ENCODE assay signal across 1 cellular context in genomic region chr1:44030606-44031050, GRCh38.
TF ChIP-seq lines count a peak whose summit lies in the region.

No MANE protein-coding gene starts in this region.

TF ChIP-seq in HepG2, 621 proteins besides CTCF, POLR2A, EP300 and RAD21 (continues in another document):
- TF ChIP-seq FOXA3 (CRISPR knock-in tag; IDR thresholded peaks at IDR 0.05) (no peak), ARNTL (CRISPR knock-in tag; IDR thresholded peaks at IDR 0.05) (no peak), FOXK2 (IDR thresholded peaks at IDR 0.05) (no peak), ATAD3A (CRISPR knock-in tag; IDR thresholded peaks at IDR 0.05) (no peak), MAZ (IDR thresholded peaks at IDR 0.05; ENCODE audit: borderline replicate concordance, low read depth, low read length) (no peak), MAZ (CRISPR knock-in tag; IDR thresholded peaks at IDR 0.05; ENCODE audit: low read depth) (peak; percentile 20; the same call in 1 of the 2 replicates), NFIC (IDR thresholded peaks at IDR 0.05; ENCODE audit: low read length) (no peak), ZNF256 (CRISPR knock-in tag; conservative IDR thresholded peaks at IDR 0.05) (no peak), KDM2A (CRISPR knock-in tag; IDR thresholded peaks at IDR 0.05; ENCODE audit: borderline replicate concordance, low read depth) (peak; percentile 10), ZNF280D (CRISPR knock-in tag; IDR thresholded peaks at IDR 0.05) (no peak), HIVEP1 (CRISPR knock-in tag; IDR thresholded peaks at IDR 0.05) (0 out of 2 replicates have a peak, but pooled peaks have one; percentile 43), TRAFD1 (CRISPR knock-in tag; IDR thresholded peaks at IDR 0.05; ENCODE audit: borderline replicate concordance) (no peak), MYC (CRISPR knock-in tag; IDR thresholded peaks at IDR 0.05; ENCODE audit: borderline replicate concordance) (no peak; the same call in 1 of the 2 replicates), ZFYVE20 (CRISPR knock-in tag; IDR thresholded peaks at IDR 0.05; ENCODE audit: borderline replicate concordance, low read depth) (no peak), ATF7-NPFF (CRISPR knock-in tag; IDR thresholded peaks at IDR 0.05; ENCODE audit: low read depth) (no peak), ZNF543 (CRISPR knock-in tag; IDR thresholded peaks at IDR 0.05) (0 out of 2 replicates have a peak, but pooled peaks have one; percentile 15), PHF20 (CRISPR knock-in tag; IDR thresholded peaks at IDR 0.05) (no peak), ZBTB3 (CRISPR knock-in tag; IDR thresholded peaks at IDR 0.05; ENCODE audit: borderline replicate concordance, low read depth) (no peak), DBP (CRISPR knock-in tag; IDR thresholded peaks at IDR 0.05; ENCODE audit: not compliant biosample characterization) (no peak), NONO (IDR thresholded peaks at IDR 0.05) (no peak), NONO (CRISPR knock-in tag; conservative IDR thresholded peaks at IDR 0.05) (no peak), ZNF234 (CRISPR knock-in tag; conservative IDR thresholded peaks at IDR 0.05) (no peak), IKZF1 (IDR thresholded peaks at IDR 0.05) (no peak), ZBTB7A (CRISPR knock-in tag; IDR thresholded peaks at IDR 0.05) (no peak), CBFB (CRISPR knock-in tag; IDR thresholded peaks at IDR 0.05) (no peak), ATM (IDR thresholded peaks at IDR 0.05; ENCODE audit: borderline replicate concordance) (no peak), ZNF75D (CRISPR knock-in tag; IDR thresholded peaks at IDR 0.05; ENCODE audit: borderline replicate concordance) (no peak), SOX5 (CRISPR knock-in tag; IDR thresholded peaks at IDR 0.05; ENCODE audit: borderline replicate concordance) (no peak), SNAPC5 (CRISPR knock-in tag; IDR thresholded peaks at IDR 0.05; ENCODE audit: borderline replicate concordance) (no peak)
- TF ChIP-seq, protein P1, sequence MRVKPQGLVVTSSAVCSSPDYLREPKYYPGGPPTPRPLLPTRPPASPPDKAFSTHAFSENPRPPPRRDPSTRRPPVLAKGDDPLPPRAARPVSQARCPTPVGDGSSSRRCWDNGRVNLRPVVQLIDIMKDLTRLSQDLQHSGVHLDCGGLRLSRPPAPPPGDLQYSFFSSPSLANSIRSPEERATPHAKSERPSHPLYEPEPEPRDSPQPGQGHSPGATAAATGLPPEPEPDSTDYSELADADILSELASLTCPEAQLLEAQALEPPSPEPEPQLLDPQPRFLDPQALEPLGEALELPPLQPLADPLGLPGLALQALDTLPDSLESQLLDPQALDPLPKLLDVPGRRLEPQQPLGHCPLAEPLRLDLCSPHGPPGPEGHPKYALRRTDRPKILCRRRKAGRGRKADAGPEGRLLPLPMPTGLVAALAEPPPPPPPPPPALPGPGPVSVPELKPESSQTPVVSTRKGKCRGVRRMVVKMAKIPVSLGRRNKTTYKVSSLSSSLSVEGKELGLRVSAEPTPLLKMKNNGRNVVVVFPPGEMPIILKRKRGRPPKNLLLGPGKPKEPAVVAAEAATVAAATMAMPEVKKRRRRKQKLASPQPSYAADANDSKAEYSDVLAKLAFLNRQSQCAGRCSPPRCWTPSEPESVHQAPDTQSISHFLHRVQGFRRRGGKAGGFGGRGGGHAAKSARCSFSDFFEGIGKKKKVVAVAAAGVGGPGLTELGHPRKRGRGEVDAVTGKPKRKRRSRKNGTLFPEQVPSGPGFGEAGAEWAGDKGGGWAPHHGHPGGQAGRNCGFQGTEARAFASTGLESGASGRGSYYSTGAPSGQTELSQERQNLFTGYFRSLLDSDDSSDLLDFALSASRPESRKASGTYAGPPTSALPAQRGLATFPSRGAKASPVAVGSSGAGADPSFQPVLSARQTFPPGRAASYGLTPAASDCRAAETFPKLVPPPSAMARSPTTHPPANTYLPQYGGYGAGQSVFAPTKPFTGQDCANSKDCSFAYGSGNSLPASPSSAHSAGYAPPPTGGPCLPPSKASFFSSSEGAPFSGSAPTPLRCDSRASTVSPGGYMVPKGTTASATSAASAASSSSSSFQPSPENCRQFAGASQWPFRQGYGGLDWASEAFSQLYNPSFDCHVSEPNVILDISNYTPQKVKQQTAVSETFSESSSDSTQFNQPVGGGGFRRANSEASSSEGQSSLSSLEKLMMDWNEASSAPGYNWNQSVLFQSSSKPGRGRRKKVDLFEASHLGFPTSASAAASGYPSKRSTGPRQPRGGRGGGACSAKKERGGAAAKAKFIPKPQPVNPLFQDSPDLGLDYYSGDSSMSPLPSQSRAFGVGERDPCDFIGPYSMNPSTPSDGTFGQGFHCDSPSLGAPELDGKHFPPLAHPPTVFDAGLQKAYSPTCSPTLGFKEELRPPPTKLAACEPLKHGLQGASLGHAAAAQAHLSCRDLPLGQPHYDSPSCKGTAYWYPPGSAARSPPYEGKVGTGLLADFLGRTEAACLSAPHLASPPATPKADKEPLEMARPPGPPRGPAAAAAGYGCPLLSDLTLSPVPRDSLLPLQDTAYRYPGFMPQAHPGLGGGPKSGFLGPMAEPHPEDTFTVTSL (CRISPR knock-in tag; IDR thresholded peaks at IDR 0.05; ENCODE audit: borderline replicate concordance), result 0 out of 2 replicates have a peak, but pooled peaks have one; percentile 6
- TF ChIP-seq, protein P2, sequence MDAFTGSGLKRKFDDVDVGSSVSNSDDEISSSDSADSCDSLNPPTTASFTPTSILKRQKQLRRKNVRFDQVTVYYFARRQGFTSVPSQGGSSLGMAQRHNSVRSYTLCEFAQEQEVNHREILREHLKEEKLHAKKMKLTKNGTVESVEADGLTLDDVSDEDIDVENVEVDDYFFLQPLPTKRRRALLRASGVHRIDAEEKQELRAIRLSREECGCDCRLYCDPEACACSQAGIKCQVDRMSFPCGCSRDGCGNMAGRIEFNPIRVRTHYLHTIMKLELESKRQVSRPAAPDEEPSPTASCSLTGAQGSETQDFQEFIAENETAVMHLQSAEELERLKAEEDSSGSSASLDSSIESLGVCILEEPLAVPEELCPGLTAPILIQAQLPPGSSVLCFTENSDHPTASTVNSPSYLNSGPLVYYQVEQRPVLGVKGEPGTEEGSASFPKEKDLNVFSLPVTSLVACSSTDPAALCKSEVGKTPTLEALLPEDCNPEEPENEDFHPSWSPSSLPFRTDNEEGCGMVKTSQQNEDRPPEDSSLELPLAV (CRISPR knock-in tag; conservative IDR thresholded peaks at IDR 0.05; ENCODE audit: low read depth), result no peak
- TF ChIP-seq, protein P3, sequence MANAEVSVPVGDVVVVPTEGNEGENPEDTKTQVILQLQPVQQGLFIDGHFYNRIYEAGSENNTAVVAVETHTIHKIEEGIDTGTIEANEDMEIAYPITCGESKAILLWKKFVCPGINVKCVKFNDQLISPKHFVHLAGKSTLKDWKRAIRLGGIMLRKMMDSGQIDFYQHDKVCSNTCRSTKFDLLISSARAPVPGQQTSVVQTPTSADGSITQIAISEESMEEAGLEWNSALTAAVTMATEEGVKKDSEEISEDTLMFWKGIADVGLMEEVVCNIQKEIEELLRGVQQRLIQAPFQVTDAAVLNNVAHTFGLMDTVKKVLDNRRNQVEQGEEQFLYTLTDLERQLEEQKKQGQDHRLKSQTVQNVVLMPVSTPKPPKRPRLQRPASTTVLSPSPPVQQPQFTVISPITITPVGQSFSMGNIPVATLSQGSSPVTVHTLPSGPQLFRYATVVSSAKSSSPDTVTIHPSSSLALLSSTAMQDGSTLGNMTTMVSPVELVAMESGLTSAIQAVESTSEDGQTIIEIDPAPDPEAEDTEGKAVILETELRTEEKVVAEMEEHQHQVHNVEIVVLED (CRISPR knock-in tag; IDR thresholded peaks at IDR 0.05; ENCODE audit: borderline replicate concordance), result no peak
- TF ChIP-seq, protein P4, sequence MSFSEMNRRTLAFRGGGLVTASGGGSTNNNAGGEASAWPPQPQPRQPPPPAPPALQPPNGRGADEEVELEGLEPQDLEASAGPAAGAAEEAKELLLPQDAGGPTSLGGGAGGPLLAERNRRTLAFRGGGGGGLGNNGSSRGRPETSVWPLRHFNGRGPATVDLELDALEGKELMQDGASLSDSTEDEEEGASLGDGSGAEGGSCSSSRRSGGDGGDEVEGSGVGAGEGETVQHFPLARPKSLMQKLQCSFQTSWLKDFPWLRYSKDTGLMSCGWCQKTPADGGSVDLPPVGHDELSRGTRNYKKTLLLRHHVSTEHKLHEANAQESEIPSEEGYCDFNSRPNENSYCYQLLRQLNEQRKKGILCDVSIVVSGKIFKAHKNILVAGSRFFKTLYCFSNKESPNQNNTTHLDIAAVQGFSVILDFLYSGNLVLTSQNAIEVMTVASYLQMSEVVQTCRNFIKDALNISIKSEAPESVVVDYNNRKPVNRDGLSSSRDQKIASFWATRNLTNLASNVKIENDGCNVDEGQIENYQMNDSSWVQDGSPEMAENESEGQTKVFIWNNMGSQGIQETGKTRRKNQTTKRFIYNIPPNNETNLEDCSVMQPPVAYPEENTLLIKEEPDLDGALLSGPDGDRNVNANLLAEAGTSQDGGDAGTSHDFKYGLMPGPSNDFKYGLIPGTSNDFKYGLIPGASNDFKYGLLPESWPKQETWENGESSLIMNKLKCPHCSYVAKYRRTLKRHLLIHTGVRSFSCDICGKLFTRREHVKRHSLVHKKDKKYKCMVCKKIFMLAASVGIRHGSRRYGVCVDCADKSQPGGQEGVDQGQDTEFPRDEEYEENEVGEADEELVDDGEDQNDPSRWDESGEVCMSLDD (CRISPR knock-in tag; IDR thresholded peaks at IDR 0.05; ENCODE audit: borderline replicate concordance), result no peak
- TF ChIP-seq, protein P5, sequence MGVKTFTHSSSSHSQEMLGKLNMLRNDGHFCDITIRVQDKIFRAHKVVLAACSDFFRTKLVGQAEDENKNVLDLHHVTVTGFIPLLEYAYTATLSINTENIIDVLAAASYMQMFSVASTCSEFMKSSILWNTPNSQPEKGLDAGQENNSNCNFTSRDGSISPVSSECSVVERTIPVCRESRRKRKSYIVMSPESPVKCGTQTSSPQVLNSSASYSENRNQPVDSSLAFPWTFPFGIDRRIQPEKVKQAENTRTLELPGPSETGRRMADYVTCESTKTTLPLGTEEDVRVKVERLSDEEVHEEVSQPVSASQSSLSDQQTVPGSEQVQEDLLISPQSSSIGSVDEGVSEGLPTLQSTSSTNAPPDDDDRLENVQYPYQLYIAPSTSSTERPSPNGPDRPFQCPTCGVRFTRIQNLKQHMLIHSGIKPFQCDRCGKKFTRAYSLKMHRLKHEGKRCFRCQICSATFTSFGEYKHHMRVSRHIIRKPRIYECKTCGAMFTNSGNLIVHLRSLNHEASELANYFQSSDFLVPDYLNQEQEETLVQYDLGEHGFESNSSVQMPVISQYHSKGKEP (CRISPR knock-in tag; IDR thresholded peaks at IDR 0.05), result no peak
- TF ChIP-seq, protein P6, sequence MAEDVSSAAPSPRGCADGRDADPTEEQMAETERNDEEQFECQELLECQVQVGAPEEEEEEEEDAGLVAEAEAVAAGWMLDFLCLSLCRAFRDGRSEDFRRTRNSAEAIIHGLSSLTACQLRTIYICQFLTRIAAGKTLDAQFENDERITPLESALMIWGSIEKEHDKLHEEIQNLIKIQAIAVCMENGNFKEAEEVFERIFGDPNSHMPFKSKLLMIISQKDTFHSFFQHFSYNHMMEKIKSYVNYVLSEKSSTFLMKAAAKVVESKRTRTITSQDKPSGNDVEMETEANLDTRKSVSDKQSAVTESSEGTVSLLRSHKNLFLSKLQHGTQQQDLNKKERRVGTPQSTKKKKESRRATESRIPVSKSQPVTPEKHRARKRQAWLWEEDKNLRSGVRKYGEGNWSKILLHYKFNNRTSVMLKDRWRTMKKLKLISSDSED (CRISPR knock-in tag; IDR thresholded peaks at IDR 0.05), result no peak
- TF ChIP-seq, protein P7, sequence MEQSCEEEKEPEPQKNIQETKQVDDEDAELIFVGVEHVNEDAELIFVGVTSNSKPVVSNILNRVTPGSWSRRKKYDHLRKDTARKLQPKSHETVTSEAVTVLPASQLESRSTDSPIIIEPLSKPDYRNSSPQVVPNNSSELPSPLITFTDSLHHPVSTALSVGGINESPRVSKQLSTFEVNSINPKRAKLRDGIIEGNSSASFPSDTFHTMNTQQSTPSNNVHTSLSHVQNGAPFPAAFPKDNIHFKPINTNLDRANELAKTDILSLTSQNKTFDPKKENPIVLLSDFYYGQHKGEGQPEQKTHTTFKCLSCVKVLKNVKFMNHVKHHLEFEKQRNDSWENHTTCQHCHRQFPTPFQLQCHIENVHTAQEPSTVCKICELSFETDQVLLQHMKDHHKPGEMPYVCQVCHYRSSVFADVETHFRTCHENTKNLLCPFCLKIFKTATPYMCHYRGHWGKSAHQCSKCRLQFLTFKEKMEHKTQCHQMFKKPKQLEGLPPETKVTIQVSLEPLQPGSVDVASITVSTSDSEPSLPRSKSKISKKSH (CRISPR knock-in tag; IDR thresholded peaks at IDR 0.05; ENCODE audit: borderline replicate concordance), result no peak
